In the genomic region with DNA sequence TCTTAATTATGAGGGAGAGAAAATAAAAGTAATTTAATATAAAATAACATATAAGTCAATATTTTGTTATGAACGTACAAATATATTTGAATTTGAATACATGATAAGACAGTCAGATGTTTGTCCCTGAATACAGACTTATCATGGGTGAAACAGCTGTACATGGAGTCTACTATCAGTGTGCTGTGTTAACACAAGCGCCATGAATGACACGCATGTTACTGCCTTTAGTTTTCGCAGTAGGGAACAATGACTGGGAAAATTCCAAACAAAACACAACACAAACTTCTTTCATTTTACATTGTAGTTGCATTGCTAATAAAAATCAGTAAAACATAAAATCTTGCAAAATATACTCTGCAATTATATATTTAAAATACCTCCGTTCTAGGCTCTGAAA, we compare ENCODE assay signal across 8 cellular contexts.
"Had no signal": no experiment of that assay in that cellular context is flagged by ENCODE, and none has a peak within 500 bp of the region (broad histone marks: within the 10 kb centered on the region; RNA-seq: fewer than 3 reads in every experiment).

No MANE protein-coding gene starts in this region.

- FAIRE-seq: G401.6, GM12878, GM12891, GM12892, GM18507, GM19239 had no signal

- DNase-seq: GDM1, GF-D8 had no signal

- H3K4me3 ChIP-seq: GM12878 had no signal
